Comparison of ENCODE assay signal across 8 cellular contexts in genomic region chr13:31424130-31424729, GRCh38.
DNase-seq lines count a peak whose midpoint lies in the region; ATAC-seq and TF ChIP-seq lines count a peak whose summit lies in the region.

No MANE protein-coding gene starts in this region.

- no peak for TF ChIP-seq EP300 in neural cell (conservative IDR thresholded peaks at IDR 0.05; ENCODE audit: poor library complexity, severe bottlenecking)

- no peaks in the 10 kb centered on the region for H3K79me2 ChIP-seq in neural cell (replicated peaks; ENCODE audit: insufficient read depth, low read length)

- peak; percentile 73 for TF ChIP-seq CTCF in neural cell (IDR thresholded peaks at IDR 0.05; ENCODE audit: poor library complexity, severe bottlenecking)

- no peaks in the 10 kb centered on the region for H3K9me2 ChIP-seq in neural cell (ENCODE audit: insufficient read depth, low read length)

- H3K27me3 ChIP-seq in neural cell (ENCODE audit: insufficient read depth, low read depth, low read length) = no peaks in the 10 kb centered on the region

- ATAC-seq in GM21367 (IDR thresholded peaks at IDR 0.05; ENCODE audit: unreplicated experiment) = peak; percentile 92
- ATAC-seq in HG03571 (IDR thresholded peaks at IDR 0.05; ENCODE audit: unreplicated experiment) = peak; percentile 82

- no peaks in the 10 kb centered on the region for H3K36me3 ChIP-seq in neural cell (ENCODE audit: insufficient read depth, low read length)

- H2AFZ ChIP-seq in neural cell (ENCODE audit: low read depth, low read length) = no peak overlapping the region

- peak; percentile 77 for TF ChIP-seq RAD21 in neural cell (conservative IDR thresholded peaks at IDR 0.05)

- no peaks in the 10 kb centered on the region for H4K20me1 ChIP-seq in neural cell (ENCODE audit: insufficient read depth)

- H3K4me3 ChIP-seq in neural cell (ENCODE audit: low read length) = no peak overlapping the region

- DNase-seq in DMS79 (lab: John Stamatoyannopoulos, UW) = peak; percentile 5
- DNase-seq in NOMO-1 treated with DMSO at 0.1 percent for 48 hours (lab: John Stamatoyannopoulos, UW; ENCODE audit: unreplicated experiment) = peak; percentile 91
- DNase-seq in activated T-cell treated with anti-CD3 and anti-CD28 coated beads for 1 hour (ENCODE audit: low read depth) = peak; percentile 35
- peak; percentile 72 for DNase-seq in fibroblast of gingiva (ENCODE audit: low read depth)
- DNase-seq in superior temporal gyrus (ENCODE audit: extremely low spot score) = peak; percentile 83

- no peak overlapping the region for H3K9ac ChIP-seq in neural cell (ENCODE audit: low read length)

- H3K27ac ChIP-seq in neural cell (ENCODE audit: low read length) = no peak overlapping the region

- no peaks in the 10 kb centered on the region for H3K9me3 ChIP-seq in neural cell (ENCODE audit: low read length)

- H3K4me2 ChIP-seq in neural cell (ENCODE audit: low read length) = no peak overlapping the region

- no peaks in the 10 kb centered on the region for H3F3A ChIP-seq in neural cell (ENCODE audit: insufficient read depth, low read length, poor library complexity, severe bottlenecking)

TF ChIP-seq in neural cell, 6 proteins besides CTCF, POLR2A, EP300 and RAD21:
- peak; percentile 77 for TF ChIP-seq SMC3 (conservative IDR thresholded peaks at IDR 0.05; ENCODE audit: poor library complexity)
- TF ChIP-seq MXI1 (conservative IDR thresholded peaks at IDR 0.05; ENCODE audit: poor library complexity, severe bottlenecking) = no peak

Comparison
In these comparisons a context has a peak if more than half of its experiments do, and no peak if none do; other contexts are left out.
1. DNase-seq: peak in every context shown above with its lines; median percentile 91 in NOMO-1 treated with DMSO at 0.1 percent for 48 hours; 83 in superior temporal gyrus; 72 in fibroblast of gingiva; 35 in activated T-cell treated with anti-CD3 and anti-CD28 coated beads for 1 hour; 5 in DMS79.